In genomic region chr11:206516-207212, GRCh38 we compare ENCODE assay signal across 8 cellular contexts. TPM values are rescaled to one million over a fixed set of nuclear protein-coding genes. Genes with fewer than 3 reads are reported as not detected.
DNase-seq lines count a peak whose midpoint lies in the region; ATAC-seq and TF ChIP-seq lines count a peak whose summit lies in the region.

No MANE protein-coding gene starts in this region.

- H3K36me3 Mint-ChIP-seq in brain, result peaks cover 21% of the 10 kb centered on the region

- peak; percentile 14 for ATAC-seq in GM18907 (IDR thresholded peaks at IDR 0.05; ENCODE audit: unreplicated experiment)
- ATAC-seq in GM18873 (IDR thresholded peaks at IDR 0.05; ENCODE audit: low FRiP score, unreplicated experiment), result no peak

- no peak for TF ChIP-seq POLR2A in testis (IDR thresholded peaks at IDR 0.05)

- POLR2A ChIA-PET in A673 (lab: Charles Lee; ENCODE audit: low non-redundant PET), result no interaction called here

- TF ChIP-seq CTCF in A673 (conservative IDR thresholded peaks at IDR 0.05; ENCODE audit: low read depth, low read length), result no peak
- no peak for TF ChIP-seq CTCF in brain (conservative IDR thresholded peaks at IDR 0.05)
- TF ChIP-seq CTCF in testis (IDR thresholded peaks at IDR 0.05), result no peak

- peaks cover 16% of the 10 kb centered on the region for H3K27me3 Mint-ChIP-seq in brain

- H3K4me3 ChIP-seq in A673 (ENCODE audit: low read depth, low read length, poor library complexity, severe bottlenecking), result peak overlapping the region; percentile 69
- peak overlapping the region; percentile 91 to 96 for H3K4me3 ChIP-seq in testis

- intact Hi-C loops in A673 (cut with micrococcal nuclease; ENCODE audit: unreplicated experiment), result loop anchor here (5.0 to 10.0 kb wide), 2 partner anchors 151 to 238 kb away; partner anchors contain the start of gene ANO9
- intact Hi-C loops in testis (cut with DNase I; ENCODE audit: low total_unique reads), result no loop called here

- H3K4me3 Mint-ChIP-seq in brain, result peak overlapping the region; percentile 95 to 98 (median 98)

- H3K9me3 ChIP-seq in A673 (ENCODE audit: low read depth, low read length, poor library complexity, severe bottlenecking) (no peaks in the 10 kb centered on the region), testis (no peaks in the 10 kb centered on the region)

- H3K27ac ChIP-seq in A673 (ENCODE audit: low read depth, low read length, poor library complexity, severe bottlenecking), result peak overlapping the region; percentile 98
- peak overlapping the region; percentile 92 for H3K27ac ChIP-seq in layer of hippocampus (ENCODE audit: low read depth, low read length)
- H3K27ac ChIP-seq in testis, result peak overlapping the region; percentile 90 to 96

- CTCF ChIA-PET in A673 (lab: Charles Lee), result no interaction called here

- H3K4me1 Mint-ChIP-seq in brain, result peaks cover 50% of the 10 kb centered on the region

- H3K9me3 Mint-ChIP-seq in brain, result no peaks in the 10 kb centered on the region

- H3K27ac Mint-ChIP-seq in brain, result peak overlapping the region; percentile 95 to 100 (median 98)

- H3K36me3 ChIP-seq in A673 (ENCODE audit: insufficient read depth, low read length, poor library complexity, severe bottlenecking) (peaks cover 25% of the 10 kb centered on the region), testis (ENCODE audit: low read depth, missing control alignments) (no peaks in the 10 kb centered on the region)

- TSS peak; percentile 28 for BruUV-seq in A673 (replicated peaks; lab: Mats Ljungman, UMichigan)

- H3K4me1 ChIP-seq in A673 (ENCODE audit: insufficient read depth, low read length, poor library complexity, severe bottlenecking) (peaks cover 13% of the 10 kb centered on the region), testis (peaks cover 24% of the 10 kb centered on the region)

- H3K27me3 ChIP-seq in A673 (replicated peaks; ENCODE audit: insufficient read depth, low read depth, low read length, poor library complexity), result no peaks in the 10 kb centered on the region
- no peaks in the 10 kb centered on the region for H3K27me3 ChIP-seq in layer of hippocampus (ENCODE audit: control insufficient read depth, insufficient read depth, low read length)
- H3K27me3 ChIP-seq in testis, result no peaks in the 10 kb centered on the region

- 0 to 1% methylated on average over 8 to 38 of the region's 39 CpGs for WGBS in testis, 2 donors

- DNase-seq in A673 (ENCODE audit: low spot score) (no peak), MV-4-11 (lab: John Stamatoyannopoulos, UW) (peak; percentile 27), testis (peak; percentile 33), globus pallidus (ENCODE audit: low spot score) (no peak)

RNA-seq across cellular contexts. Expression of gene BET1L, which starts 0.5 kb away (rescaled TPM):
- total RNA-seq in A673 (2021) (22.2 and 26.2 TPM in 2 replicates), testis (10 to 100 TPM; 43.7 to 47.5 TPM)
- polyA plus RNA-seq in brain (ENCODE audit: insufficient read depth, low read depth, low replicate concordance) (23.8 TPM), testis (ENCODE audit: insufficient read depth, low read depth, low replicate concordance) (79.9 TPM)

RNA-seq across cellular contexts. Expression of gene RIC8A, which starts 0.8 kb away (rescaled TPM):
- 78.2 and 88.2 TPM in 2 replicates for total RNA-seq in A673 (2021)
- 58.4 TPM for polyA plus RNA-seq in brain (ENCODE audit: insufficient read depth, low read depth, low replicate concordance)
- total RNA-seq in testis, result 100 to 1,000 TPM; 104 to 108 TPM
- polyA plus RNA-seq in testis (ENCODE audit: insufficient read depth, low read depth, low replicate concordance), result 132 TPM

RNA-seq across cellular contexts. Expression of gene SCGB1C1, which starts 13.8 kb away (rescaled TPM):
- total RNA-seq in A673 (2021), result not detected in 2 replicates
- not detected for polyA plus RNA-seq in brain (ENCODE audit: insufficient read depth, low read depth, low replicate concordance)
- total RNA-seq in testis, result not detected
- not detected for polyA plus RNA-seq in testis (ENCODE audit: insufficient read depth, low read depth, low replicate concordance)

RNA-seq across cellular contexts. Expression of gene SIRT3, which starts 29.5 kb away (rescaled TPM):
- total RNA-seq in A673 (2021) (13.6 and 17.1 TPM in 2 replicates), testis (10 to 100 TPM; 31.7 to 43.6 TPM)
- polyA plus RNA-seq in brain (ENCODE audit: insufficient read depth, low read depth, low replicate concordance) (17.3 TPM), testis (ENCODE audit: insufficient read depth, low read depth, low replicate concordance) (57.0 TPM)

RNA-seq across cellular contexts. Expression of gene PSMD13, which starts 30.1 kb away (rescaled TPM):
- total RNA-seq in A673 (2021) (195 and 199 TPM in 2 replicates), testis (100 to 1,000 TPM; 128 to 180 TPM)
- polyA plus RNA-seq in brain (ENCODE audit: insufficient read depth, low read depth, low replicate concordance) (86.5 TPM), testis (ENCODE audit: insufficient read depth, low read depth, low replicate concordance) (133 TPM)

Comparison
In these comparisons a context has a peak if more than half of its experiments do, and no peak if none do; other contexts are left out.
1. DNase-seq: peak in MV-4-11 (single experiment) and testis (single experiment); none in A673 (single experiment) and globus pallidus (single experiment).
2. Peak in every context shown above with its lines, with median percentiles within 50 percentile points of each other: H3K27ac ChIP-seq.